In the genomic region with DNA sequence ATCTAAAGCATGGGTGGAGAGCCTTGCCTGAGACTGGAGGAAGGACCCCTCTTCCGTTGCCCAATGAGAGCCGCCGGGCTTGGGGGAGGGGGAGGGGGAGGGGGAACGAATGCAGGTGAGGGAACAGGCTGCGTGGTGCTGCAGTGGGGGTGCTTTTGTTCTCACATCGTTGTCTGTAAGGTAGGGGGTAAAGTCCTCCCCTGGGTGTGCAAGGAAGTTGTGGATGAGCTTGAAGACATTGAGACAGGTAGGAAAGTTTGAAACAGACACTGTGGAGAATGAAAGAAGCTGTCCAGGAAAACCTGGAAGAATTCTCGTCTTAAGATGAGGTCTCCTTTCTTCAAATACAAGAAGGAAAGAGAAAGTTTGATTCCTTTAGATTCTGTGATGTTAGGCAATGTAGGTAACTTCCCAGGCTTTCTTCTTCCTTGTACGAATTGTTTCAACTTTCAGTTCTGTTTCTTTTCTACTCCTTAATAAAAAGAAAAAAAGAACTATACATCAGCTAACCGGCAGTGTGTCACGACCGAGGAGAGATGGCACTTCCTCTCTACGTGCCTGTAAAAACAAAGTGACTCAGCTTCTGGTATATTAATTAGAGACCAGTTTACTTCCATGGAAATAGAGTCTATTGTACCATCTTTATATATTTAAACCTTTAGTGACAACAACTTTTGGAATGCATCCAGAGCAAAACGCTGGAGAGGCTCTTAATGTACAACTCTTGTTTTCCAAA, we compare ENCODE assay signal across 8 cellular contexts.
DNase-seq lines count a peak whose midpoint lies in the region; ATAC-seq and TF ChIP-seq lines count a peak whose summit lies in the region.

No MANE protein-coding gene starts in this region.

- no peaks in the 10 kb centered on the region for H4K20me1 ChIP-seq in fibroblast of lung (ENCODE audit: control insufficient read depth, extremely low read depth, insufficient read depth, low read length)

- H3K27me3 ChIP-seq in RWPE2 (ENCODE audit: insufficient read depth, poor library complexity, severe bottlenecking) (no peaks in the 10 kb centered on the region), fibroblast of lung (ENCODE audit: control insufficient read depth, insufficient read depth, low read length) (peaks cover 2% of the 10 kb centered on the region), upper lobe of right lung (no peaks in the 10 kb centered on the region)

- H3K79me2 ChIP-seq in fibroblast of lung (ENCODE audit: control insufficient read depth, insufficient read depth, low read length): no peaks in the 10 kb centered on the region

- H3K9me3 Mint-ChIP-seq in natural killer cell: no peaks in the 10 kb centered on the region
- no peaks in the 10 kb centered on the region for H3K9me3 Mint-ChIP-seq in natural killer cell treated with Interleukin-12 subunit alpha and Interleukin-12 subunit beta and Interleukin-15 and Interleukin-18, amount 100 ng/mL, for 72 hours

- DNase-seq in natural killer cell: no peak
- DNase-seq in natural killer cell treated with Interleukin-12 subunit alpha and Interleukin-12 subunit beta and Interleukin-15 and Interleukin-18, amount 100 ng/mL, for 72 hours (ENCODE audit: low spot score): no peak
- no peak for DNase-seq in RWPE2 (ENCODE audit: low spot score)
- DNase-seq in fibroblast of lung (ENCODE audit: low read depth in 2 of 2): peak; percentile 29 to 54
- DNase-seq in upper lobe of right lung: no peak
- DNase-seq in NCI-H526 (lab: John Stamatoyannopoulos, UW): no peak
- DNase-seq in stimulated activated CD4-positive, alpha-beta T cell treated with anti-CD3 and anti-CD28 coated beads, Interleukin-2, amount 100 ng/mL, for 48 hours: no peak

- H3K27me3 Mint-ChIP-seq in natural killer cell (ENCODE audit: low read depth in 2 of 2): peaks cover 18 to 22% of the 10 kb centered on the region in 2 donors
- peaks cover 14 to 44% of the 10 kb centered on the region in 2 donors for H3K27me3 Mint-ChIP-seq in natural killer cell treated with Interleukin-12 subunit alpha and Interleukin-12 subunit beta and Interleukin-15 and Interleukin-18, amount 100 ng/mL, for 72 hours

- no peak overlapping the region for H2AFZ ChIP-seq in fibroblast of lung (ENCODE audit: low read length)

- H3K9ac ChIP-seq in fibroblast of lung (ENCODE audit: insufficient read depth, low read length): no peak overlapping the region

- H3K27ac Mint-ChIP-seq in natural killer cell: no peak overlapping the region
- no peak overlapping the region for H3K27ac Mint-ChIP-seq in natural killer cell treated with Interleukin-12 subunit alpha and Interleukin-12 subunit beta and Interleukin-15 and Interleukin-18, amount 100 ng/mL, for 72 hours

- H3K4me1 ChIP-seq in RWPE2 (ENCODE audit: insufficient read depth, poor library complexity, severe bottlenecking) (peaks cover 7% of the 10 kb centered on the region), fibroblast of lung (ENCODE audit: control insufficient read depth, extremely low read depth, insufficient read depth, low read length) (no peaks in the 10 kb centered on the region), upper lobe of right lung (no peaks in the 10 kb centered on the region)

- H3K36me3 ChIP-seq in RWPE2 (ENCODE audit: low read depth) (no peaks in the 10 kb centered on the region), fibroblast of lung (ENCODE audit: control insufficient read depth, insufficient read depth, low read length) (no peaks in the 10 kb centered on the region), upper lobe of right lung (no peaks in the 10 kb centered on the region)

- no peak overlapping the region for H3K4me3 ChIP-seq in RWPE2 (ENCODE audit: severe bottlenecking)
- H3K4me3 ChIP-seq in fibroblast of lung (replicated peaks in 1 of 4; ENCODE audit: control extremely low read depth in 1 of 4, insufficient read depth in 1 of 4, low read depth in 3 of 4, low read length in 4 of 4): no peak overlapping the region
- peak overlapping the region; percentile 27 for H3K4me3 ChIP-seq in upper lobe of right lung

- intact Hi-C loops in natural killer cell (cut with micrococcal nuclease): no loop called here
- intact Hi-C loops in upper lobe of right lung (cut with DNase I): no loop called here

- H3K4me2 ChIP-seq in fibroblast of lung (ENCODE audit: extremely low read depth, insufficient read depth, low read length): peak overlapping the region; percentile 29

- H3K9me3 ChIP-seq in RWPE2 (ENCODE audit: severe bottlenecking) (no peaks in the 10 kb centered on the region), fibroblast of lung (ENCODE audit: control insufficient read depth, insufficient read depth, low read depth, low read length) (no peaks in the 10 kb centered on the region), upper lobe of right lung (no peaks in the 10 kb centered on the region)

- H3K27ac ChIP-seq in RWPE2 (ENCODE audit: poor library complexity, severe bottlenecking) (no peak overlapping the region), fibroblast of lung (ENCODE audit: insufficient read depth, low read length) (no peak overlapping the region), upper lobe of right lung (no peak overlapping the region)

- ATAC-seq in natural killer cell (no peak), RWPE2 (ENCODE audit: low read depth) (peak; percentile 76), upper lobe of right lung (no peak), HG02610 (IDR thresholded peaks at IDR 0.05; ENCODE audit: unreplicated experiment) (no peak)
- no peak for ATAC-seq in natural killer cell treated with Interleukin-12 subunit alpha and Interleukin-12 subunit beta and Interleukin-15 and Interleukin-18, amount 100 ng/mL, for 72 hours

- no peaks in the 10 kb centered on the region for H3K36me3 Mint-ChIP-seq in natural killer cell
- H3K36me3 Mint-ChIP-seq in natural killer cell treated with Interleukin-12 subunit alpha and Interleukin-12 subunit beta and Interleukin-15 and Interleukin-18, amount 100 ng/mL, for 72 hours: no peaks in the 10 kb centered on the region

- no peak for TF ChIP-seq CTCF in natural killer cell (IDR thresholded peaks at IDR 0.05)
- no peak for TF ChIP-seq CTCF in RWPE2 (IDR thresholded peaks at IDR 0.05; ENCODE audit: poor library complexity, severe bottlenecking)
- no peak for TF ChIP-seq CTCF in fibroblast of lung (conservative IDR thresholded peaks at IDR 0.05 in 1 of 2, IDR thresholded peaks at IDR 0.05 in 1 of 2; ENCODE audit: low read depth in 1 of 2, low read length in 2 of 2)
- TF ChIP-seq CTCF in upper lobe of right lung (IDR thresholded peaks at IDR 0.05): no peak

- H3K4me3 Mint-ChIP-seq in natural killer cell: peak overlapping the region; percentile 7
- H3K4me3 Mint-ChIP-seq in natural killer cell treated with Interleukin-12 subunit alpha and Interleukin-12 subunit beta and Interleukin-15 and Interleukin-18, amount 100 ng/mL, for 72 hours: no peak overlapping the region

- peaks cover 10 to 16% of the 10 kb centered on the region in 2 donors for H3K4me1 Mint-ChIP-seq in natural killer cell
- peaks cover 5 to 9% of the 10 kb centered on the region in 2 donors for H3K4me1 Mint-ChIP-seq in natural killer cell treated with Interleukin-12 subunit alpha and Interleukin-12 subunit beta and Interleukin-15 and Interleukin-18, amount 100 ng/mL, for 72 hours (ENCODE audit: low read depth in 2 of 2)

Comparison
In these comparisons a context has a peak if more than half of its experiments do, and no peak if none do; other contexts are left out.
1. DNase-seq: peak in fibroblast of lung (2 of 2); none in natural killer cell (single experiment), natural killer cell treated with Interleukin-12 subunit alpha and Interleukin-12 subunit beta and Interleukin-15 and Interleukin-18, amount 100 ng/mL, for 72 hours (single experiment), RWPE2 (single experiment), upper lobe of right lung (single experiment), NCI-H526 (0 of 2) and stimulated activated CD4-positive, alpha-beta T cell treated with anti-CD3 and anti-CD28 coated beads, Interleukin-2, amount 100 ng/mL, for 48 hours (0 of 2).